Comparison of ENCODE assay signal across 9 cellular contexts in genomic region chr11:18324381-18324780, GRCh38. TPM values are rescaled to one million over a fixed set of nuclear protein-coding genes. Genes with fewer than 3 reads are reported as not detected.
DNase-seq lines count a peak whose midpoint lies in the region; ATAC-seq and TF ChIP-seq lines count a peak whose summit lies in the region.
"Had no signal": no experiment of that assay in that cellular context is flagged by ENCODE, and none has a peak within 500 bp of the region (broad histone marks: within the 10 kb centered on the region; RNA-seq: fewer than 3 reads in every experiment).

No MANE protein-coding gene starts in this region.

- H3K9me2 ChIP-seq in GM23338 (ENCODE audit: insufficient read depth): no peaks in the 10 kb centered on the region

- peaks cover 27% of the 10 kb centered on the region for H3K4me1 Mint-ChIP-seq in GM23338

- in situ Hi-C loops in GM13976 (cut with MboI; ENCODE audit: low sequenced_read_pairs, unreplicated experiment): no loop called here

- POLR2A ChIA-PET in AG04450 (lab: Yijun Ruan, JAX): no interaction called here

- peak overlapping the region; percentile 36 for H3K4me3 ChIP-seq in AG04450 (ENCODE audit: low read depth, low read length)
- peak overlapping the region; percentile 83; the same call in 1 of the 2 replicates for H3K4me3 ChIP-seq in GM23338
- H3K4me3 ChIP-seq in WI38 (ENCODE audit: low read depth, low read length): 0 out of 2 replicates have a peak overlapping the region, but pooled peaks have one; percentile 12
- H3K4me3 ChIP-seq in foreskin fibroblast (ENCODE audit: low read depth in 1 of 2, low read length in 2 of 2): peak overlapping the region; percentile 30 to 89

- H3K27ac ChIP-seq in AG04450 (ENCODE audit: low read depth, low read length) (no peak overlapping the region), GM23338 (ENCODE audit: low read depth) (no peak overlapping the region)

- DNase-seq in AG04450 (ENCODE audit: low read depth, low spot score) (no peak), GM23338 (ENCODE audit: low spot score) (no peak), foreskin fibroblast (no peak), GM13976 (ENCODE audit: low spot score) (no peak), DMS79 treated with DMSO at 0.1 percent for 48 hours (lab: John Stamatoyannopoulos, UW) (no peak), D341Med (ENCODE audit: low spot score) (no peak)
- no peak for DNase-seq in stimulated activated CD4-positive, alpha-beta T cell treated with anti-CD3 and anti-CD28 coated beads, Interleukin-15, amount 100 ng/mL, for 24 hours
- DNase-seq: NCI-H345 had no signal

- H2AFZ ChIP-seq in GM23338: no peak overlapping the region

- peaks cover 15% of the 10 kb centered on the region for H3K36me3 ChIP-seq in GM23338 (ENCODE audit: insufficient read depth)

- peaks cover 19% of the 10 kb centered on the region for H3K4me1 ChIP-seq in GM23338 (ENCODE audit: insufficient read depth)

- peaks cover 87% of the 10 kb centered on the region for H3K79me2 ChIP-seq in GM23338 (replicated peaks; ENCODE audit: insufficient read depth)

- no peaks in the 10 kb centered on the region for H3K9me3 Mint-ChIP-seq in GM23338

- peak overlapping the region; percentile 45; the same call in 1 of the 2 replicates for H3K27ac Mint-ChIP-seq in GM23338

- CTCF ChIA-PET in AG04450 (lab: Charles Lee): no interaction called here

- H3K36me3 Mint-ChIP-seq in GM23338 (ENCODE audit: low read depth): peaks cover 17% of the 10 kb centered on the region

- no peak overlapping the region for H3K4me2 ChIP-seq in GM23338

- TF ChIP-seq CTCF in AG04450 (IDR thresholded peaks at IDR 0.05; ENCODE audit: low read depth, low read length): no peak
- no peak for TF ChIP-seq CTCF in GM23338 (conservative IDR thresholded peaks at IDR 0.05; ENCODE audit: low read depth in 2 of 2)
- TF ChIP-seq CTCF in WI38 (IDR thresholded peaks at IDR 0.05; ENCODE audit: low read depth, low read length): no peak
- TF ChIP-seq CTCF in foreskin fibroblast (IDR thresholded peaks at IDR 0.05; ENCODE audit: low read depth, low read length): no peak
- TF ChIP-seq CTCF in GM13976 (IDR thresholded peaks at IDR 0.05; ENCODE audit: borderline replicate concordance, control extremely low read depth, extremely low read depth, insufficient read depth, missing control alignments): no peak

- H4K20me1 ChIP-seq in GM23338 (replicated peaks; ENCODE audit: insufficient read depth): no peaks in the 10 kb centered on the region; the same call in 1 of the 2 replicates

- H3K27me3 ChIP-seq in AG04450 (ENCODE audit: control insufficient read depth, insufficient read depth, low read length) (no peaks in the 10 kb centered on the region), GM23338 (ENCODE audit: insufficient read depth) (no peaks in the 10 kb centered on the region)

- no peak for ATAC-seq in GM23338

- H3K4me3 Mint-ChIP-seq in GM23338: peak overlapping the region; percentile 15; the same call in 2 of the 3 replicates

- H3K27me3 Mint-ChIP-seq in GM23338 (ENCODE audit: insufficient read depth, low read depth, poor library complexity): peaks cover 7% of the 10 kb centered on the region

- no peaks in the 10 kb centered on the region for H3F3A ChIP-seq in GM23338 (replicated peaks; ENCODE audit: low read depth)

- H3K9me3 ChIP-seq in AG04450 (ENCODE audit: control insufficient read depth, insufficient read depth, low read length): no peaks in the 10 kb centered on the region

TF ChIP-seq in GM23338, 12 proteins besides CTCF, POLR2A, EP300 and RAD21 (continues in another document):
- TF ChIP-seq NANOG (IDR thresholded peaks at IDR 0.05; ENCODE audit: borderline replicate concordance): no peak
- TF ChIP-seq, protein P1, sequence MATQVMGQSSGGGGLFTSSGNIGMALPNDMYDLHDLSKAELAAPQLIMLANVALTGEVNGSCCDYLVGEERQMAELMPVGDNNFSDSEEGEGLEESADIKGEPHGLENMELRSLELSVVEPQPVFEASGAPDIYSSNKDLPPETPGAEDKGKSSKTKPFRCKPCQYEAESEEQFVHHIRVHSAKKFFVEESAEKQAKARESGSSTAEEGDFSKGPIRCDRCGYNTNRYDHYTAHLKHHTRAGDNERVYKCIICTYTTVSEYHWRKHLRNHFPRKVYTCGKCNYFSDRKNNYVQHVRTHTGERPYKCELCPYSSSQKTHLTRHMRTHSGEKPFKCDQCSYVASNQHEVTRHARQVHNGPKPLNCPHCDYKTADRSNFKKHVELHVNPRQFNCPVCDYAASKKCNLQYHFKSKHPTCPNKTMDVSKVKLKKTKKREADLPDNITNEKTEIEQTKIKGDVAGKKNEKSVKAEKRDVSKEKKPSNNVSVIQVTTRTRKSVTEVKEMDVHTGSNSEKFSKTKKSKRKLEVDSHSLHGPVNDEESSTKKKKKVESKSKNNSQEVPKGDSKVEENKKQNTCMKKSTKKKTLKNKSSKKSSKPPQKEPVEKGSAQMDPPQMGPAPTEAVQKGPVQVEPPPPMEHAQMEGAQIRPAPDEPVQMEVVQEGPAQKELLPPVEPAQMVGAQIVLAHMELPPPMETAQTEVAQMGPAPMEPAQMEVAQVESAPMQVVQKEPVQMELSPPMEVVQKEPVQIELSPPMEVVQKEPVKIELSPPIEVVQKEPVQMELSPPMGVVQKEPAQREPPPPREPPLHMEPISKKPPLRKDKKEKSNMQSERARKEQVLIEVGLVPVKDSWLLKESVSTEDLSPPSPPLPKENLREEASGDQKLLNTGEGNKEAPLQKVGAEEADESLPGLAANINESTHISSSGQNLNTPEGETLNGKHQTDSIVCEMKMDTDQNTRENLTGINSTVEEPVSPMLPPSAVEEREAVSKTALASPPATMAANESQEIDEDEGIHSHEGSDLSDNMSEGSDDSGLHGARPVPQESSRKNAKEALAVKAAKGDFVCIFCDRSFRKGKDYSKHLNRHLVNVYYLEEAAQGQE (IDR thresholded peaks at IDR 0.05; ENCODE audit: unreplicated experiment): no peak
- no peak for TF ChIP-seq STAT1 (IDR thresholded peaks at IDR 0.05; ENCODE audit: unreplicated experiment)

RNA-seq across cellular contexts. Expression of gene GTF2H1, which starts 2.0 kb away (rescaled TPM):
- polyA plus RNA-seq in AG04450 (2011; rRNA removed) (40.0 and 53.2 TPM in 2 replicates), GM23338 (2016; fragmentation: Nextera tagmentation; extraction: Ambion mirVana) (12.0 and 16.5 TPM in 2 replicates)
- 25.2 and 37.8 TPM in 2 replicates for polyA minus RNA-seq in AG04450 (2011; rRNA and poly(A)+ RNA removed)
- total RNA-seq in GM23338 (2014; rRNA removed; shearing (Covaris generic)): 31.6 and 43.6 TPM in 2 replicates

RNA-seq across cellular contexts. Expression of gene HPS5, which starts 2.4 kb away (rescaled TPM):
- polyA plus RNA-seq in AG04450 (2011; rRNA removed): 12.5 and 14.9 TPM in 2 replicates
- 11.2 and 16.5 TPM in 2 replicates for polyA minus RNA-seq in AG04450 (2011; rRNA and poly(A)+ RNA removed)
- 16.2 and 18.6 TPM in 2 replicates for total RNA-seq in GM23338 (2014; rRNA removed; shearing (Covaris generic))
- polyA plus RNA-seq in GM23338 (2016; fragmentation: Nextera tagmentation; extraction: Ambion mirVana): 9.4 and 11.5 TPM in 2 replicates

RNA-seq across cellular contexts. Expression of gene SAA1, which starts 58.3 kb away (rescaled TPM):
- polyA plus RNA-seq in AG04450 (2011; rRNA removed) (not detected in 2 replicates), GM23338 (2016; fragmentation: Nextera tagmentation; extraction: Ambion mirVana) (not detected in 2 replicates)
- not detected in 2 replicates for polyA minus RNA-seq in AG04450 (2011; rRNA and poly(A)+ RNA removed)
- not detected in 2 replicates for total RNA-seq in GM23338 (2014; rRNA removed; shearing (Covaris generic))

Comparison
In these comparisons a context has a peak if more than half of its experiments do, and no peak if none do; other contexts are left out.
1. H3K4me3 ChIP-seq: peak in every context shown above with its lines; median percentile 83 in GM23338; 60 in foreskin fibroblast; 36 in AG04450; 12 in WI38.